ENCODE assay signal across 1 cellular context in the genomic region with DNA sequence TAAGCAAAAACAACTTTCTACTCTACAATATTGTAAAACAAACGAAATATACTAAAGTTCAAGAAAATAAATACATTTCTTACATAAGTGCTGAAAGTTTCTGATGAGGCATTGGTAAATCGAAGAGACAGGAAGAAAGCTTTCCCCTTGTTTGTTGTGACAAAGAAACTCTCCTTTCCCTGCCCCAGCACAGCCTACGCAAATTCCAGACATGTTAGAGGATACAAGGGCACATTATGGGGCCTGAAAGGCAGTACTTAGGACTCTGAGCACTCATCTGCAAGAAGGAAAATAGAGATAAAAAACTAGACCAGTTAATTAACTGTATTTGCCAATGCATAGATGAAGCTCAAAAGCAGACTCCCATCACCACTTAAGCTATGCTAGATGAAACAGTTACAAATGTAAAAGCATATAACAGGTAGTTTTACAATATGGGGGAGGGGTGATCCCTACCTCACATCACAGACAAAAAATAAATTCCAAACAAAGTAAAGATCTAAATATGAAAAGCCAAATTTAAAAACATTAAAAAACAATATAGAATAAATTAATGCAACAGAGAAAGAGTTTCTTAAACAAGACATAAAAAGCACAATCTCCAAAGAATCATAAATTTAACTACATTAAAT.
TF ChIP-seq lines count a peak whose summit lies in the region.

No MANE protein-coding gene starts in this region.

TF ChIP-seq in IMR-90, 13 proteins besides CTCF, POLR2A, EP300 and RAD21:
- TF ChIP-seq, protein P1, sequence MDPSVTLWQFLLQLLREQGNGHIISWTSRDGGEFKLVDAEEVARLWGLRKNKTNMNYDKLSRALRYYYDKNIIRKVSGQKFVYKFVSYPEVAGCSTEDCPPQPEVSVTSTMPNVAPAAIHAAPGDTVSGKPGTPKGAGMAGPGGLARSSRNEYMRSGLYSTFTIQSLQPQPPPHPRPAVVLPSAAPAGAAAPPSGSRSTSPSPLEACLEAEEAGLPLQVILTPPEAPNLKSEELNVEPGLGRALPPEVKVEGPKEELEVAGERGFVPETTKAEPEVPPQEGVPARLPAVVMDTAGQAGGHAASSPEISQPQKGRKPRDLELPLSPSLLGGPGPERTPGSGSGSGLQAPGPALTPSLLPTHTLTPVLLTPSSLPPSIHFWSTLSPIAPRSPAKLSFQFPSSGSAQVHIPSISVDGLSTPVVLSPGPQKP (IDR thresholded peaks at IDR 0.05; ENCODE audit: borderline replicate concordance, low read depth, low read length): no peak
- no peak for TF ChIP-seq BHLHE40 (IDR thresholded peaks at IDR 0.05; ENCODE audit: low read depth, low read length)
- TF ChIP-seq CEBPB (IDR thresholded peaks at IDR 0.05; ENCODE audit: low read depth, low read length): no peak
- no peak for TF ChIP-seq RCOR1 (IDR thresholded peaks at IDR 0.05; ENCODE audit: insufficient replicate concordance, low read length)
- no peak for TF ChIP-seq CHD1 (IDR thresholded peaks at IDR 0.05; ENCODE audit: low read depth, low read length)
- TF ChIP-seq, protein P2, sequence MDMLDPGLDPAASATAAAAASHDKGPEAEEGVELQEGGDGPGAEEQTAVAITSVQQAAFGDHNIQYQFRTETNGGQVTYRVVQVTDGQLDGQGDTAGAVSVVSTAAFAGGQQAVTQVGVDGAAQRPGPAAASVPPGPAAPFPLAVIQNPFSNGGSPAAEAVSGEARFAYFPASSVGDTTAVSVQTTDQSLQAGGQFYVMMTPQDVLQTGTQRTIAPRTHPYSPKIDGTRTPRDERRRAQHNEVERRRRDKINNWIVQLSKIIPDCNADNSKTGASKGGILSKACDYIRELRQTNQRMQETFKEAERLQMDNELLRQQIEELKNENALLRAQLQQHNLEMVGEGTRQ (IDR thresholded peaks at IDR 0.05; ENCODE audit: low read depth, low read length): no peak
- no peak for TF ChIP-seq FOS (IDR thresholded peaks at IDR 0.05; ENCODE audit: low read depth, low read length)
- no peak for TF ChIP-seq RFX5 (IDR thresholded peaks at IDR 0.05; ENCODE audit: low read depth, low read length)
- TF ChIP-seq MXI1 (IDR thresholded peaks at IDR 0.05; ENCODE audit: borderline replicate concordance, low read depth, low read length): no peak
- TF ChIP-seq MAZ (IDR thresholded peaks at IDR 0.05; ENCODE audit: borderline replicate concordance, low read depth, low read length): no peak
- no peak for TF ChIP-seq SMC3 (IDR thresholded peaks at IDR 0.05; ENCODE audit: low read depth, low read length)
- no peak for TF ChIP-seq MAFK (IDR thresholded peaks at IDR 0.05; ENCODE audit: low read depth, low read length)
- no peak for TF ChIP-seq NFE2L2 (IDR thresholded peaks at IDR 0.05; ENCODE audit: low read depth, low read length)
